In genomic region chr9:97983524-97984187, GRCh38 we compare ENCODE assay signal across 1 cellular context.
TF ChIP-seq lines count a peak whose summit lies in the region.

No MANE protein-coding gene starts in this region.

TF ChIP-seq in K562, 482 proteins besides CTCF, POLR2A, EP300 and RAD21 (continued from another document and continues in another):
- no peak for TF ChIP-seq ZMIZ1 (IDR thresholded peaks at IDR 0.05; ENCODE audit: low read depth in 2 of 2, low read length in 2 of 2)
- TF ChIP-seq NCOA6 (IDR thresholded peaks at IDR 0.05), result no peak
- no peak for TF ChIP-seq CBX3 (IDR thresholded peaks at IDR 0.05; ENCODE audit: borderline replicate concordance in 1 of 2, low read length in 2 of 2)
- no peak for TF ChIP-seq USF1 (CRISPR knock-in tag; IDR thresholded peaks at IDR 0.05)
- no peak for TF ChIP-seq ZNF174 (CRISPR knock-in tag; IDR thresholded peaks at IDR 0.05)
- TF ChIP-seq PRPF4 (IDR thresholded peaks at IDR 0.05; ENCODE audit: insufficient read depth, low read depth, low read length, poor library complexity, severe bottlenecking), result peak; percentile 96
- TF ChIP-seq ZNF140 (CRISPR knock-in tag; IDR thresholded peaks at IDR 0.05), result no peak
- no peak for TF ChIP-seq ZNF280B (CRISPR knock-in tag; IDR thresholded peaks at IDR 0.05)
- no peak for TF ChIP-seq KAT8 (IDR thresholded peaks at IDR 0.05; ENCODE audit: low read depth)
- no peak for TF ChIP-seq ZNF77 (CRISPR knock-in tag; IDR thresholded peaks at IDR 0.05)
- peak; percentile 48 for TF ChIP-seq BRD9 (IDR thresholded peaks at IDR 0.05; ENCODE audit: low read depth, partially characterized antibody)
- no peak for TF ChIP-seq ZNF282 (CRISPR knock-in tag; IDR thresholded peaks at IDR 0.05)
- no peak for TF ChIP-seq ZNF318 (IDR thresholded peaks at IDR 0.05; ENCODE audit: borderline replicate concordance in 1 of 2, low read depth in 1 of 2)
- no peak for TF ChIP-seq HEY1 (CRISPR knock-in tag; IDR thresholded peaks at IDR 0.05; ENCODE audit: borderline replicate concordance)
- no peak for TF ChIP-seq THRB (CRISPR knock-in tag; conservative IDR thresholded peaks at IDR 0.05)
- TF ChIP-seq NELFE (IDR thresholded peaks at IDR 0.05; ENCODE audit: insufficient read depth, insufficient read length), result no peak
- TF ChIP-seq YY1 (IDR thresholded peaks at IDR 0.05; ENCODE audit: borderline replicate concordance in 1 of 3, control insufficient read depth in 1 of 3, extremely low read depth in 1 of 3, insufficient read depth in 3 of 3, insufficient read length in 1 of 3, insufficient replicate concordance in 2 of 3, low read depth in 1 of 3, low read length in 2 of 3), result peak in 1 of 3 experiments; percentile 55
- no peak for TF ChIP-seq POLR2B (IDR thresholded peaks at IDR 0.05; ENCODE audit: low read depth, partially characterized antibody)
- TF ChIP-seq PHF8 (IDR thresholded peaks at IDR 0.05; ENCODE audit: borderline replicate concordance, low read length), result peak; percentile 35; the same call in 1 of the 2 replicates
- no peak for TF ChIP-seq SNAPC5 (CRISPR knock-in tag; IDR thresholded peaks at IDR 0.05)
- TF ChIP-seq ZNF785 (CRISPR knock-in tag; IDR thresholded peaks at IDR 0.05), result no peak
- no peak for TF ChIP-seq DIDO1 (tag; IDR thresholded peaks at IDR 0.05; ENCODE audit: low read depth)
- TF ChIP-seq KAT2B (IDR thresholded peaks at IDR 0.05; ENCODE audit: low read depth, low read length), result no peak
- no peak for TF ChIP-seq ZNF324 (CRISPR knock-in tag; IDR thresholded peaks at IDR 0.05)
- TF ChIP-seq MYC (IDR thresholded peaks at IDR 0.05; ENCODE audit: low read depth, low read length), result no peak
- TF ChIP-seq MYC (CRISPR knock-in tag; IDR thresholded peaks at IDR 0.05; ENCODE audit: borderline replicate concordance, low read depth), result no peak
- no peak for TF ChIP-seq THRAP3 (IDR thresholded peaks at IDR 0.05; ENCODE audit: borderline replicate concordance)
- TF ChIP-seq SIN3B (IDR thresholded peaks at IDR 0.05; ENCODE audit: low read depth), result no peak
- TF ChIP-seq MTA1 (IDR thresholded peaks at IDR 0.05; ENCODE audit: borderline replicate concordance), result no peak
- TF ChIP-seq NEUROD1 (IDR thresholded peaks at IDR 0.05; ENCODE audit: borderline replicate concordance, low read depth, low read length, partially characterized antibody), result no peak
- TF ChIP-seq DEAF1 (CRISPR knock-in tag; IDR thresholded peaks at IDR 0.05), result no peak
- TF ChIP-seq FOXM1 (IDR thresholded peaks at IDR 0.05; ENCODE audit: low read depth), result no peak
- no peak; the same call in 1 of the 2 replicates for TF ChIP-seq FOXM1 (CRISPR knock-in tag; IDR thresholded peaks at IDR 0.05; ENCODE audit: low read depth)
- no peak for TF ChIP-seq ATF3 (IDR thresholded peaks at IDR 0.05)
- no peak for TF ChIP-seq ATF3 (CRISPR knock-in tag; conservative IDR thresholded peaks at IDR 0.05)
- TF ChIP-seq NFXL1 (CRISPR knock-in tag; IDR thresholded peaks at IDR 0.05), result no peak
- TF ChIP-seq ZFP30 (CRISPR knock-in tag; IDR thresholded peaks at IDR 0.05; ENCODE audit: borderline replicate concordance), result no peak
- no peak for TF ChIP-seq ZNF253 (CRISPR knock-in tag; conservative IDR thresholded peaks at IDR 0.05)
- no peak for TF ChIP-seq GTF2F1 (IDR thresholded peaks at IDR 0.05; ENCODE audit: low read depth, low read length)
- no peak for TF ChIP-seq NFIX (CRISPR knock-in tag; IDR thresholded peaks at IDR 0.05; ENCODE audit: low read depth)
- TF ChIP-seq ZNF740 (CRISPR knock-in tag; IDR thresholded peaks at IDR 0.05), result no peak
- TF ChIP-seq ZNF740 (tag; IDR thresholded peaks at IDR 0.05), result no peak; a peak in 1 of 4 replicates
- TF ChIP-seq FOXA1 (IDR thresholded peaks at IDR 0.05; ENCODE audit: borderline replicate concordance), result no peak
